Comparison of ENCODE assay signal across 28 cellular contexts in the genomic region with DNA sequence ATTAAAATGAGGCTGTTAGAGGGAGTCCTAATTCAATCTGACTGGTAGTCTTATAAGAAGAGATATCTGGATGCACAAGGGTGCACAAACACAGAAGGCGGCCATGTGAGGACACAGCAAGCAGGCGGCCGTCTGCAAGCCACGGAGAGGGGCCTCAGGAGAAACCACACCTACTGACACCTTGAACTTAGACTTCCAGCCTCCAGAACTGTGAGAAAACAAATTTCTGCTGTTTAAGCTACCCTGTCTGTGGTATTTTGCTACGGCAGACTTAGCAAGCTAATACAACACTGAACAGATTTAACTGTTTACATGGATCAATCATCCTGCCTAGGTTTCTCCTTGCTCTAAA.
DNase-seq lines count a peak whose midpoint lies in the region; ATAC-seq, FAIRE-seq and TF ChIP-seq lines count a peak whose summit lies in the region.
"Had no signal": no experiment of that assay in that cellular context is flagged by ENCODE, and none has a peak within 500 bp of the region (broad histone marks: within the 10 kb centered on the region; RNA-seq: fewer than 3 reads in every experiment).

No MANE protein-coding gene starts in this region.

- no peak overlapping the region for H3K4me2 ChIP-seq in smooth muscle cell

- peak overlapping the region; percentile 48 for H3K27ac ChIP-seq in smooth muscle cell (ENCODE audit: low read depth)
- H3K27ac ChIP-seq: body of pancreas, lower lobe of right lung had no signal

- H3K9me3 ChIP-seq in smooth muscle cell (replicated peaks; ENCODE audit: low read depth) = no peaks in the 10 kb centered on the region
- H3K9me3 ChIP-seq: BE2C, body of pancreas, lower lobe of right lung had no signal

- H3K9ac ChIP-seq in smooth muscle cell (ENCODE audit: low read depth) = no peak overlapping the region

- H3K79me2 ChIP-seq in smooth muscle cell (ENCODE audit: low read depth) = peaks cover 29% of the 10 kb centered on the region

- WGBS in smooth muscle cell (ENCODE audit: low lambda C conversion rate) = 81% methylated on average over 5 of the region's 5 CpGs

- peaks cover 23% of the 10 kb centered on the region for H3K4me1 Mint-ChIP-seq in activated naive CD8-positive, alpha-beta T cell treated with anti-CD3 and anti-CD28 coated beads for 36 hours
- peaks cover 39% of the 10 kb centered on the region for H3K4me1 Mint-ChIP-seq in activated naive CD8-positive, alpha-beta T cell treated with anti-CD3 and anti-CD28 coated beads, Interleukin-2, amount 50 U/mL, for 24 hours
- H3K4me1 Mint-ChIP-seq in glutamatergic neuron (ENCODE audit: low read depth, unreplicated experiment) = peaks cover 62% of the 10 kb centered on the region
- H3K4me1 Mint-ChIP-seq: activated B cell treated with CpG ODN at 0.5 μM for 24 hours had no signal

- no peaks in the 10 kb centered on the region for H3K9me3 Mint-ChIP-seq in activated naive CD8-positive, alpha-beta T cell treated with anti-CD3 and anti-CD28 coated beads for 36 hours
- no peaks in the 10 kb centered on the region for H3K9me3 Mint-ChIP-seq in activated naive CD8-positive, alpha-beta T cell treated with anti-CD3 and anti-CD28 coated beads, Interleukin-2, amount 50 U/mL, for 24 hours
- peaks cover 20% of the 10 kb centered on the region for H3K9me3 Mint-ChIP-seq in glutamatergic neuron (ENCODE audit: unreplicated experiment)
- H3K9me3 Mint-ChIP-seq: activated B cell treated with CpG ODN at 0.5 μM for 24 hours; activated CD4-positive, alpha-beta memory T cell treated with anti-CD3 and anti-CD28 coated beads for 36 hours had no signal

- peaks cover 7% of the 10 kb centered on the region for H3K4me1 ChIP-seq in smooth muscle cell (ENCODE audit: low read depth)
- H3K4me1 ChIP-seq: BE2C, body of pancreas had no signal

- H3K27me3 Mint-ChIP-seq in activated naive CD8-positive, alpha-beta T cell treated with anti-CD3 and anti-CD28 coated beads for 36 hours = peaks cover 4% of the 10 kb centered on the region
- peaks cover 2% of the 10 kb centered on the region for H3K27me3 Mint-ChIP-seq in activated naive CD8-positive, alpha-beta T cell treated with anti-CD3 and anti-CD28 coated beads, Interleukin-2, amount 50 U/mL, for 24 hours
- peaks cover 11% of the 10 kb centered on the region for H3K27me3 Mint-ChIP-seq in glutamatergic neuron (ENCODE audit: unreplicated experiment)

- H3F3A ChIP-seq in smooth muscle cell (ENCODE audit: low read depth) = peaks cover 18% of the 10 kb centered on the region

- no peak overlapping the region for H3K4me3 ChIP-seq in smooth muscle cell
- H3K4me3 ChIP-seq: body of pancreas, lower lobe of right lung had no signal

- H3K36me3 Mint-ChIP-seq in activated naive CD8-positive, alpha-beta T cell treated with anti-CD3 and anti-CD28 coated beads for 36 hours = peaks cover 6% of the 10 kb centered on the region
- no peaks in the 10 kb centered on the region for H3K36me3 Mint-ChIP-seq in activated naive CD8-positive, alpha-beta T cell treated with anti-CD3 and anti-CD28 coated beads, Interleukin-2, amount 50 U/mL, for 24 hours (ENCODE audit: low read depth)
- no peaks in the 10 kb centered on the region for H3K36me3 Mint-ChIP-seq in glutamatergic neuron (ENCODE audit: unreplicated experiment)

- no peak for DNase-seq in activated naive CD8-positive, alpha-beta T cell treated with anti-CD3 and anti-CD28 coated beads for 36 hours
- DNase-seq in activated naive CD8-positive, alpha-beta T cell treated with anti-CD3 and anti-CD28 coated beads, Interleukin-2, amount 50 U/mL, for 24 hours = no peak
- DNase-seq in H54 (ENCODE audit: insufficient read length, low spot score) (no peak), glutamatergic neuron (no peak), smooth muscle cell (lab: John Stamatoyannopoulos, UW; ENCODE audit: unreplicated experiment) (no peak), Kasumi-1 (lab: John Stamatoyannopoulos, UW) (no peak), NOMO-1 treated with dmso at 0.1 percent for 144 hours (lab: John Stamatoyannopoulos, UW; ENCODE audit: unreplicated experiment) (no peak)
- no peak for DNase-seq in activated CD4-positive, alpha-beta T cell treated with anti-CD3 and anti-CD28 coated beads for 1 hour
- DNase-seq: activated B cell treated with CpG ODN at 0.5 μM for 24 hours; activated CD4-positive, alpha-beta memory T cell treated with anti-CD3 and anti-CD28 coated beads for 36 hours; activated CD8-positive, alpha-beta memory T cell treated with anti-CD3 and anti-CD28 coated beads, Interleukin-2, amount 50 U/mL, for 48 hours; activated effector memory CD4-positive, alpha-beta T cell treated with anti-CD3 and anti-CD28 coated beads, Interleukin-2, amount 50 U/mL, for 16 hours; BE2C; effector CD8-positive, alpha-beta T cell; foreskin melanocyte; GDM1; NCI-H187; NCI-H526 treated with DMSO at 0.1 percent for 48 hours; posterior cingulate gyrus; RPMI8226; stimulated activated CD8-positive, alpha-beta memory T cell treated with anti-CD3 and anti-CD28 coated beads, Interleukin-4, amount 100 ng/mL, for 48 hours; T1000 had no signal

- TF ChIP-seq CTCF in glutamatergic neuron (IDR thresholded peaks at IDR 0.05; ENCODE audit: partially characterized antibody, unreplicated experiment) (no peak), smooth muscle cell (IDR thresholded peaks at IDR 0.05; ENCODE audit: borderline replicate concordance, insufficient read depth, poor library complexity, severe bottlenecking) (no peak)

- H3K4me3 Mint-ChIP-seq in activated naive CD8-positive, alpha-beta T cell treated with anti-CD3 and anti-CD28 coated beads for 36 hours = no peak overlapping the region
- H3K4me3 Mint-ChIP-seq in activated naive CD8-positive, alpha-beta T cell treated with anti-CD3 and anti-CD28 coated beads, Interleukin-2, amount 50 U/mL, for 24 hours = no peak overlapping the region
- H3K4me3 Mint-ChIP-seq in glutamatergic neuron (ENCODE audit: unreplicated experiment) = peak overlapping the region; percentile 50
- H3K4me3 Mint-ChIP-seq: activated B cell treated with CpG ODN at 0.5 μM for 24 hours; activated CD4-positive, alpha-beta memory T cell treated with anti-CD3 and anti-CD28 coated beads for 36 hours; neural crest cell had no signal

- TF ChIP-seq POLR2A in H54 (IDR thresholded peaks at IDR 0.05; ENCODE audit: low read depth, low read length) = no peak

- H3K36me3 ChIP-seq in smooth muscle cell (ENCODE audit: low read depth) = no peaks in the 10 kb centered on the region
- H3K36me3 ChIP-seq: BE2C, lower lobe of right lung had no signal

- H3K27ac Mint-ChIP-seq in activated naive CD8-positive, alpha-beta T cell treated with anti-CD3 and anti-CD28 coated beads for 36 hours = peak overlapping the region; percentile 48
- H3K27ac Mint-ChIP-seq in activated naive CD8-positive, alpha-beta T cell treated with anti-CD3 and anti-CD28 coated beads, Interleukin-2, amount 50 U/mL, for 24 hours = no peak overlapping the region
- peak overlapping the region; percentile 71 for H3K27ac Mint-ChIP-seq in glutamatergic neuron (ENCODE audit: unreplicated experiment)
- H3K27ac Mint-ChIP-seq: activated B cell treated with CpG ODN at 0.5 μM for 24 hours; activated CD4-positive, alpha-beta memory T cell treated with anti-CD3 and anti-CD28 coated beads for 36 hours had no signal

- H2AFZ ChIP-seq in smooth muscle cell (ENCODE audit: low read depth) = no peak overlapping the region

- H4K20me1 ChIP-seq in smooth muscle cell (ENCODE audit: low read depth) = no peaks in the 10 kb centered on the region

- no peak for ATAC-seq in activated naive CD8-positive, alpha-beta T cell treated with anti-CD3 and anti-CD28 coated beads, Interleukin-2, amount 50 U/mL, for 24 hours

- H3K27me3 ChIP-seq in smooth muscle cell (ENCODE audit: low read depth) = no peaks in the 10 kb centered on the region
- H3K27me3 ChIP-seq: BE2C, body of pancreas had no signal

- FAIRE-seq in H54 (lab: Jason Lieb, UNC) = peak; percentile 6
- FAIRE-seq: A204.1, islet of Langerhans, urothelium cell line had no signal
